Comparison of ENCODE assay signal across 8 cellular contexts in genomic region chrX:53321216-53321942, GRCh38. TPM values are rescaled to one million over a fixed set of nuclear protein-coding genes. Genes with fewer than 3 reads are reported as not detected.
DNase-seq lines count a peak whose midpoint lies in the region; ATAC-seq and TF ChIP-seq lines count a peak whose summit lies in the region.

No MANE protein-coding gene starts in this region.

- H3K27ac ChIP-seq in SK-N-SH (ENCODE audit: low read depth in 2 of 2, low read length in 1 of 2) (no peak overlapping the region), esophagus squamous epithelium (peak overlapping the region in 2 of 4 donors; percentile 30 to 52), neural progenitor cell (no peak overlapping the region)

- H3K4me1 Mint-ChIP-seq in neural progenitor cell: peaks cover 20% of the 10 kb centered on the region

- no peaks in the 10 kb centered on the region for H3K9me3 ChIP-seq in SK-N-SH
- H3K9me3 ChIP-seq in esophagus squamous epithelium: no peaks in the 10 kb centered on the region
- peaks cover 4% of the 10 kb centered on the region for H3K9me3 ChIP-seq in neural progenitor cell (ENCODE audit: low read depth)

- H3K9ac ChIP-seq in SK-N-SH: peak overlapping the region; percentile 44; the same call in 1 of the 2 replicates
- H3K9ac ChIP-seq in neural progenitor cell: no peak overlapping the region

- H4K20me1 ChIP-seq in SK-N-SH (ENCODE audit: insufficient read depth): 0 out of 2 replicates have a peak, but pooled peaks cover 6% of the 10 kb centered on the region
- no peaks in the 10 kb centered on the region for H4K20me1 ChIP-seq in neural progenitor cell (ENCODE audit: low read depth)

- H3K36me3 Mint-ChIP-seq in neural progenitor cell: no peaks in the 10 kb centered on the region

- ATAC-seq in HG02938 (IDR thresholded peaks at IDR 0.05; ENCODE audit: unreplicated experiment) (no peak), HG03175 (IDR thresholded peaks at IDR 0.05; ENCODE audit: unreplicated experiment) (no peak)

- H3K4me3 ChIP-seq in SK-N-SH (ENCODE audit: low read depth in 2 of 2, low read length in 1 of 2) (peak overlapping the region; percentile 61 to 62), esophagus squamous epithelium (peak overlapping the region; percentile 53 to 72 (median 59)), neural progenitor cell (peak overlapping the region; percentile 56)

- in situ Hi-C loops in G401 (cut with HindIII; ENCODE audit: low sequenced_read_pairs): no loop called here

- TF ChIP-seq RAD21 in SK-N-SH (IDR thresholded peaks at IDR 0.05; ENCODE audit: low read length): no peak

- H3K4me3 Mint-ChIP-seq in neural progenitor cell: peak overlapping the region; percentile 85

- intact Hi-C loops in esophagus squamous epithelium (cut with DNase I): no loop called here

- H3K9me3 Mint-ChIP-seq in neural progenitor cell: peaks cover 25% of the 10 kb centered on the region

- no peaks in the 10 kb centered on the region for H3K36me3 ChIP-seq in SK-N-SH (replicated peaks in 1 of 2; ENCODE audit: control insufficient read depth in 1 of 2, insufficient read depth in 2 of 2, low read length in 1 of 2)
- H3K36me3 ChIP-seq in esophagus squamous epithelium: no peaks in the 10 kb centered on the region
- H3K36me3 ChIP-seq in neural progenitor cell: no peaks in the 10 kb centered on the region

- H3K79me2 ChIP-seq in SK-N-SH (ENCODE audit: insufficient read depth) (no peaks in the 10 kb centered on the region), neural progenitor cell (ENCODE audit: low read depth) (no peaks in the 10 kb centered on the region)

- POLR2A ChIA-PET in SK-N-SH (lab: Yijun Ruan, JAX): no interaction called here

- H3F3A ChIP-seq in SK-N-SH (replicated peaks; ENCODE audit: insufficient read depth): no peaks in the 10 kb centered on the region
- no peaks in the 10 kb centered on the region for H3F3A ChIP-seq in neural progenitor cell (ENCODE audit: low read depth)

- H3K27me3 Mint-ChIP-seq in neural progenitor cell (ENCODE audit: insufficient read depth, low read depth): peaks cover 23% of the 10 kb centered on the region

- H2AFZ ChIP-seq in SK-N-SH (ENCODE audit: low read depth): peak overlapping the region; percentile 69; the same call in 1 of the 2 replicates
- peak overlapping the region; percentile 24 for H2AFZ ChIP-seq in neural progenitor cell (replicated peaks)

- CTCF ChIA-PET in SK-N-SH (lab: Yijun Ruan, JAX): interaction anchor here (1.7 to 13.1 kb wide), 5 partner anchors 8 to 159 kb away, joined by 4 to 180 read pairs (median 60); no protein-coding TSS in a partner anchor

- peak overlapping the region; percentile 87 for H3K4me2 ChIP-seq in SK-N-SH
- peak overlapping the region; percentile 93 for H3K4me2 ChIP-seq in neural progenitor cell

- H3K27me3 ChIP-seq in SK-N-SH (ENCODE audit: insufficient read depth) (peaks cover 48% of the 10 kb centered on the region), esophagus squamous epithelium (peaks cover 0 to 13% (median 6%) of the 10 kb centered on the region in 4 donors), neural progenitor cell (peaks cover 76% of the 10 kb centered on the region)

- TF ChIP-seq CTCF in SK-N-SH (IDR thresholded peaks at IDR 0.05) (no peak), esophagus squamous epithelium (IDR thresholded peaks at IDR 0.05) (no peak), neural progenitor cell (IDR thresholded peaks at IDR 0.05) (no peak)

- peak in 1 of 4 donors; percentile 46 for TF ChIP-seq POLR2A in esophagus squamous epithelium (IDR thresholded peaks at IDR 0.05)

- DNase-seq in G401 (ENCODE audit: low spot score) (peak; percentile 31), SK-N-SH (peak; percentile 75), esophagus squamous epithelium (lab: John Stamatoyannopoulos, UW) (no peak), neural progenitor cell (ENCODE audit: low spot score) (peak; percentile 35), Kasumi-1 (lab: John Stamatoyannopoulos, UW) (no peak)
- DNase-seq in stimulated activated CD4-positive, alpha-beta T cell treated with anti-CD3 and anti-CD28 coated beads, Interleukin-1b, Interleukin-23, amount 100 ng/mL, for 48 hours: no peak

- peaks cover 0 to 18% of the 10 kb centered on the region in 2 experiments; a peak in 1 of 4 replicates for H3K4me1 ChIP-seq in SK-N-SH (ENCODE audit: control insufficient read depth in 1 of 2, insufficient read depth in 2 of 2, low read depth in 1 of 2, low read length in 1 of 2)
- peaks cover 0 to 33% (median 6%) of the 10 kb centered on the region in 3 donors for H3K4me1 ChIP-seq in esophagus squamous epithelium
- no peaks in the 10 kb centered on the region for H3K4me1 ChIP-seq in neural progenitor cell

- H3K9me2 ChIP-seq in SK-N-SH: no peaks in the 10 kb centered on the region

- no peak for TF ChIP-seq EP300 in SK-N-SH (IDR thresholded peaks at IDR 0.05; ENCODE audit: borderline replicate concordance in 1 of 2, low read depth in 1 of 2, low read length in 1 of 2)

- H3K27ac Mint-ChIP-seq in neural progenitor cell: no peak overlapping the region

- WGBS in SK-N-SH (ENCODE audit: low lambda C conversion rate): 8% methylated on average over 9 of the region's 60 CpGs
- 0 to 4% methylated on average over 1 to 4 of the region's 60 CpGs for WGBS in esophagus squamous epithelium, 2 donors

TF ChIP-seq in SK-N-SH, 30 proteins besides CTCF, POLR2A, EP300 and RAD21:
- TF ChIP-seq CHD2 (IDR thresholded peaks at IDR 0.05; ENCODE audit: low read length, partially characterized antibody) (no peak), MXI1 (IDR thresholded peaks at IDR 0.05; ENCODE audit: low read depth, low read length) (no peak), FOSL2 (IDR thresholded peaks at IDR 0.05; ENCODE audit: borderline replicate concordance, low read depth) (no peak), FOXJ3 (CRISPR knock-in tag; IDR thresholded peaks at IDR 0.05) (no peak), MAX (IDR thresholded peaks at IDR 0.05; ENCODE audit: low read depth) (no peak), ZBTB33 (IDR thresholded peaks at IDR 0.05; ENCODE audit: borderline replicate concordance, low read depth) (no peak), IRF3 (IDR thresholded peaks at IDR 0.05; ENCODE audit: low read depth, low read length) (no peak), NRF1 (IDR thresholded peaks at IDR 0.05; ENCODE audit: low read depth, low read length) (peak; percentile 49), YY1 (IDR thresholded peaks at IDR 0.05; ENCODE audit: low read depth) (no peak)

RNA-seq across cellular contexts. Expression of gene IQSEC2, which starts 40.0 kb away (rescaled TPM):
- 16.0 and 18.4 TPM in 2 replicates for total RNA-seq in G401 (2014; rRNA removed; shearing (Covaris generic))
- polyA plus RNA-seq in SK-N-SH (2012; rRNA removed): 21.3 and 24.7 TPM in 2 replicates
- polyA plus RNA-seq in SK-N-SH (2012; cell fraction: cytosol; rRNA removed): 16.7 and 20.3 TPM in 2 replicates
- 34.3 and 35.2 TPM in 2 replicates for polyA plus RNA-seq in SK-N-SH (2012; cell fraction: nucleus; rRNA removed)
- total RNA-seq in esophagus squamous epithelium (10 to 100 TPM in 3 of 4 donors, 1 to 10 TPM in 1; 6.9 to 12.7 (median 10.4) TPM), neural progenitor cell (ENCODE audit: low replicate concordance) (3.5 and 8.3 TPM in 2 replicates)

Comparison
In these comparisons a context has a peak if more than half of its experiments do, and no peak if none do; other contexts are left out.
1. DNase-seq: peak in G401 (single experiment), SK-N-SH (single experiment) and neural progenitor cell (single experiment); none in esophagus squamous epithelium (single experiment), Kasumi-1 (0 of 2) and stimulated activated CD4-positive, alpha-beta T cell treated with anti-CD3 and anti-CD28 coated beads, Interleukin-1b, Interleukin-23, amount 100 ng/mL, for 48 hours (single experiment).
2. Peak in every context shown above with its lines, with median percentiles within 50 percentile points of each other: H3K4me3 ChIP-seq.